17 cellular contexts compared by ENCODE assay signal in genomic region chr17:20280051-20280450, GRCh38.
A peak's percentile ranks its signal among the peaks of the same experiment; 100 is the strongest.
DNase-seq lines count a peak whose midpoint lies in the region; TF ChIP-seq lines count a peak whose summit lies in the region.
"Had no signal": no experiment of that assay in that cellular context is flagged by ENCODE, and none has a peak within 500 bp of the region (broad histone marks: within the 10 kb centered on the region; RNA-seq: fewer than 3 reads in every experiment).

No MANE protein-coding gene starts in this region.

- POLR2A ChIA-PET in CD4-positive, alpha-beta memory T cell (lab: Charles Lee; ENCODE audit: partially characterized antibody) = no interaction called here

- no peak overlapping the region for H3K4me3 ChIP-seq in CD4-positive, alpha-beta memory T cell (ENCODE audit: low read length in 2 of 2)
- H3K4me3 ChIP-seq: BLaER1, GM12878, HAP-1 had no signal

- H3K27me3 Mint-ChIP-seq in CD4-positive, alpha-beta memory T cell = no peaks in the 10 kb centered on the region
- H3K27me3 Mint-ChIP-seq in glutamatergic neuron (ENCODE audit: unreplicated experiment) = peaks cover 8% of the 10 kb centered on the region

- peak overlapping the region in 4 of 7 donors; percentile 44 to 82 (median 49) for H3K27ac Mint-ChIP-seq in CD4-positive, alpha-beta memory T cell
- peak overlapping the region; percentile 94 for H3K27ac Mint-ChIP-seq in glutamatergic neuron (ENCODE audit: unreplicated experiment)

- DNase-seq in CD4-positive, alpha-beta memory T cell = no peak
- DNase-seq in MV-4-11 (lab: John Stamatoyannopoulos, UW) (peak; percentile 13), glutamatergic neuron (no peak), NCI-H2227 treated with DMSO at 0.1 percent for 48 hours (lab: John Stamatoyannopoulos, UW) (no peak), UCSD-AML1 (lab: John Stamatoyannopoulos, UW; ENCODE audit: unreplicated experiment) (no peak), iPS-NIHi7 (ENCODE audit: extremely low spot score) (no peak), germinal center (ENCODE audit: low spot score) (no peak)
- DNase-seq: 8988T; CD8-positive, alpha-beta memory T cell; COR-L47; DMS 273 treated with DMSO at 0.1 percent for 48 hours; DMS53; DND-41; EL had no signal

- H3K36me3 ChIP-seq in CD4-positive, alpha-beta memory T cell (ENCODE audit: insufficient read depth, low read length) = no peaks in the 10 kb centered on the region
- H3K36me3 ChIP-seq: HAP-1 had no signal

- H3K27me3 ChIP-seq in CD4-positive, alpha-beta memory T cell (ENCODE audit: insufficient read depth, low read length) = no peaks in the 10 kb centered on the region
- H3K27me3 ChIP-seq: BLaER1 had no signal

- intact Hi-C loops in CD4-positive, alpha-beta memory T cell (cut with micrococcal nuclease) = no loop called here

- no peaks in the 10 kb centered on the region for H3K9me3 ChIP-seq in CD4-positive, alpha-beta memory T cell (ENCODE audit: control insufficient read depth in 1 of 2, low read length in 2 of 2)
- H3K9me3 ChIP-seq: BLaER1, HAP-1 had no signal

- peaks cover 29% of the 10 kb centered on the region for H3K4me1 ChIP-seq in CD4-positive, alpha-beta memory T cell (ENCODE audit: insufficient read depth, low read length)
- H3K4me1 ChIP-seq: HAP-1 had no signal

- H3K4me1 Mint-ChIP-seq in CD4-positive, alpha-beta memory T cell = peaks cover 29 to 57% (median 37%) of the 10 kb centered on the region in 4 donors
- H3K4me1 Mint-ChIP-seq in glutamatergic neuron (ENCODE audit: low read depth, unreplicated experiment) = peaks cover 42% of the 10 kb centered on the region

- no peaks in the 10 kb centered on the region for H3K9me3 Mint-ChIP-seq in CD4-positive, alpha-beta memory T cell
- peaks cover 4% of the 10 kb centered on the region for H3K9me3 Mint-ChIP-seq in glutamatergic neuron (ENCODE audit: unreplicated experiment)
- H3K9me3 Mint-ChIP-seq: CD8-positive, alpha-beta memory T cell had no signal

- CTCF ChIA-PET in CD4-positive, alpha-beta memory T cell (lab: Charles Lee; ENCODE audit: partially characterized antibody) = no interaction called here

- TF ChIP-seq CTCF in glutamatergic neuron (IDR thresholded peaks at IDR 0.05; ENCODE audit: partially characterized antibody, unreplicated experiment) = no peak

- peak overlapping the region in 1 of 8 donors; percentile 9 for H3K4me3 Mint-ChIP-seq in CD4-positive, alpha-beta memory T cell
- peak overlapping the region; percentile 59 for H3K4me3 Mint-ChIP-seq in glutamatergic neuron (ENCODE audit: unreplicated experiment)
- H3K4me3 Mint-ChIP-seq: CD8-positive, alpha-beta memory T cell had no signal

- H3K27ac ChIP-seq in CD4-positive, alpha-beta memory T cell (ENCODE audit: low read depth, low read length) = no peak overlapping the region
- H3K27ac ChIP-seq: BLaER1 had no signal

- no peaks in the 10 kb centered on the region for H3K36me3 Mint-ChIP-seq in CD4-positive, alpha-beta memory T cell
- no peaks in the 10 kb centered on the region for H3K36me3 Mint-ChIP-seq in glutamatergic neuron (ENCODE audit: unreplicated experiment)
